In genomic region chr4:52657630-52658501, GRCh38 we compare ENCODE assay signal across 8 cellular contexts. TPM values are rescaled to one million over a fixed set of nuclear protein-coding genes. Genes with fewer than 3 reads are reported as not detected.
A peak's percentile ranks its signal among the peaks of the same experiment; 100 is the strongest.
DNase-seq lines count a peak whose midpoint lies in the region; ATAC-seq, FAIRE-seq and TF ChIP-seq lines count a peak whose summit lies in the region.

No MANE protein-coding gene starts in this region.

- peak overlapping the region; percentile 88 for H3K4me2 ChIP-seq in endothelial cell of umbilical vein (ENCODE audit: insufficient read depth, low read length)

- no peaks in the 10 kb centered on the region for H3K9me3 ChIP-seq in endothelial cell of umbilical vein (replicated peaks; ENCODE audit: control insufficient read depth, insufficient read depth, low read length)

- CTCF ChIA-PET in endothelial cell of umbilical vein (lab: Charles Lee) = interaction anchor here (0.7 to 3.1 kb wide), 8 partner anchors 10 to 1576 kb away, joined by 3 to 14 read pairs (median 6); no protein-coding TSS in a partner anchor

- no peak overlapping the region for H3K27ac ChIP-seq in endothelial cell of umbilical vein (ENCODE audit: insufficient read depth, low read depth, low read length)

- DNase-seq in NCI-H2107 treated with DMSO at 0.1 percent for 48 hours (lab: John Stamatoyannopoulos, UW; ENCODE audit: unreplicated experiment) = peak; percentile 18
- DNase-seq in NCI-H2107 (lab: John Stamatoyannopoulos, UW) = no peak
- peak; percentile 37 for DNase-seq in RKO (ENCODE audit: low spot score)
- DNase-seq in endothelial cell of umbilical vein (ENCODE audit: low read depth, low spot score) = peak; percentile 21
- DNase-seq in myocyte (ENCODE audit: low read depth) = peak; percentile 53
- no peak for DNase-seq in NCI-H2029 treated with DMSO at 0.1 percent for 48 hours (lab: John Stamatoyannopoulos, UW)
- no peak for DNase-seq in KBM-7

- peaks cover 13% of the 10 kb centered on the region for H3K4me1 ChIP-seq in endothelial cell of umbilical vein (ENCODE audit: control insufficient read depth, extremely low read depth, insufficient read depth, low read length)

- H3K9me1 ChIP-seq in endothelial cell of umbilical vein (replicated peaks; ENCODE audit: control insufficient read depth, extremely low read depth, insufficient read depth, low read length) = no peaks in the 10 kb centered on the region

- H3K9ac ChIP-seq in endothelial cell of umbilical vein (replicated peaks; ENCODE audit: extremely low read depth, insufficient read depth, low read length) = peak overlapping the region; percentile 83

- TF ChIP-seq POLR2A in endothelial cell of umbilical vein (IDR thresholded peaks at IDR 0.05; ENCODE audit: low read depth, low read length) = no peak

- dilution Hi-C loops in endothelial cell of umbilical vein (cut with MboI; ENCODE audit: extremely low pct_ligation_motif_present, low sequenced_read_pairs) = no loop called here

- in situ Hi-C loops in KBM-7 (cut with MboI; ENCODE audit: low pct_unique_long_range_greater_than_20kb, low sequenced_read_pairs) = no loop called here

- FAIRE-seq in endothelial cell of umbilical vein (lab: Jason Lieb, UNC) = no peak

- no peak for ATAC-seq in GM18870 (IDR thresholded peaks at IDR 0.05; ENCODE audit: unreplicated experiment)

- peak overlapping the region; percentile 70 to 88 (median 78) for H3K4me3 ChIP-seq in endothelial cell of umbilical vein (replicated peaks in 1 of 3; ENCODE audit: insufficient read depth in 1 of 3, low read depth in 1 of 3, low read length in 3 of 3)

- no peaks in the 10 kb centered on the region for H3K27me3 ChIP-seq in endothelial cell of umbilical vein (ENCODE audit: control insufficient read depth in 2 of 2, insufficient read depth in 2 of 2, low read length in 2 of 2)

- peaks cover 13% of the 10 kb centered on the region for H3K79me2 ChIP-seq in endothelial cell of umbilical vein (ENCODE audit: control insufficient read depth, insufficient read depth, low read length)

- BruUV-seq in endothelial cell of umbilical vein (replicated peaks; lab: Mats Ljungman, UMichigan) = no TSS peak

- peak overlapping the region; percentile 95 for H2AFZ ChIP-seq in endothelial cell of umbilical vein (ENCODE audit: low read depth, low read length)

- no peaks in the 10 kb centered on the region for H4K20me1 ChIP-seq in endothelial cell of umbilical vein (replicated peaks; ENCODE audit: control insufficient read depth, extremely low read depth, insufficient read depth, low read length)

- peaks cover 0 to 2% of the 10 kb centered on the region in 2 experiments for H3K36me3 ChIP-seq in endothelial cell of umbilical vein (ENCODE audit: control insufficient read depth in 2 of 2, extremely low read depth in 1 of 2, insufficient read depth in 2 of 2, low read length in 2 of 2)

- no peak for TF ChIP-seq CTCF in endothelial cell of umbilical vein (IDR thresholded peaks at IDR 0.05; ENCODE audit: extremely low read depth in 1 of 2, insufficient read depth in 1 of 2, low read depth in 1 of 2, low read length in 2 of 2)

- POLR2A ChIA-PET in endothelial cell of umbilical vein (lab: Charles Lee) = interaction anchor here (0.8 to 2.9 kb wide), 3 partner anchors 55 to 815 kb away, joined by 3 to 10 read pairs (median 3); no protein-coding TSS in a partner anchor

- intact Hi-C loops in endothelial cell of umbilical vein (cut with micrococcal nuclease) = loop anchor here (2.0 to 10.0 kb wide), 3 partner anchors 65 to 477 kb away; no protein-coding TSS in a partner anchor

TF ChIP-seq in endothelial cell of umbilical vein, 7 proteins besides CTCF, POLR2A, EP300 and RAD21:
- TF ChIP-seq JUN (IDR thresholded peaks at IDR 0.05; ENCODE audit: borderline replicate concordance, insufficient read depth, insufficient read length, low read depth) = no peak
- no peak for TF ChIP-seq FOS (IDR thresholded peaks at IDR 0.05; ENCODE audit: borderline replicate concordance, insufficient read depth, low read length)
- TF ChIP-seq GATA2 (IDR thresholded peaks at IDR 0.05; ENCODE audit: insufficient read depth, insufficient read length, low read depth, low read length) = no peak
- no peak for TF ChIP-seq MAX (IDR thresholded peaks at IDR 0.05; ENCODE audit: insufficient read depth, insufficient read length)
- TF ChIP-seq EZH2 (IDR thresholded peaks at IDR 0.05; ENCODE audit: borderline replicate concordance, low read depth, low read length, severe bottlenecking) = no peak
- no peak for TF ChIP-seq POLR2AphosphoS5 (IDR thresholded peaks at IDR 0.05; ENCODE audit: insufficient read depth, low read depth, low read length)
- TF ChIP-seq MYC (IDR thresholded peaks at IDR 0.05; ENCODE audit: low read depth, low read length) = no peak
TF ChIP-seq in endothelial cell of umbilical vein: peak in this region for 0.

RNA-seq across cellular contexts. Expression of gene USP46, which starts 1.2 kb away (rescaled TPM):
- total RNA-seq in endothelial cell of umbilical vein (23.3 and 23.7 TPM in 2 replicates), myocyte (20.8 and 21.0 TPM in 2 replicates)
- 3.8 and 5.2 TPM in 2 replicates for polyA plus RNA-seq in endothelial cell of umbilical vein
- polyA plus RNA-seq in endothelial cell of umbilical vein (2011; cell fraction: cytosol; rRNA removed) = 5.0 and 6.0 TPM in 2 replicates
- polyA plus RNA-seq in endothelial cell of umbilical vein (2011; cell fraction: nucleus; rRNA removed) = 11.1 and 13.8 TPM in 2 replicates
- polyA plus RNA-seq in endothelial cell of umbilical vein (2012) = 16.3 and 20.2 TPM in 2 replicates
- 41.2 and 44.6 TPM in 2 replicates for polyA minus RNA-seq in endothelial cell of umbilical vein
- 2.2 TPM for polyA minus RNA-seq in endothelial cell of umbilical vein (2011; cell fraction: cytosol; rRNA and poly(A)+ RNA removed)
- 21.6 and 22.3 TPM in 2 replicates for polyA minus RNA-seq in endothelial cell of umbilical vein (2011; cell fraction: nucleus; rRNA and poly(A)+ RNA removed)
- 12.2 TPM for polyA plus RNA-seq in myocyte (2012)

Comparison
In these comparisons a context has a peak if more than half of its experiments do, and no peak if none do; other contexts are left out.
1. DNase-seq: peak in NCI-H2107 treated with DMSO at 0.1 percent for 48 hours (single experiment), RKO (single experiment), endothelial cell of umbilical vein (single experiment) and myocyte (single experiment); none in NCI-H2107 (single experiment), NCI-H2029 treated with DMSO at 0.1 percent for 48 hours (single experiment) and KBM-7 (single experiment).